Comparison of ENCODE assay signal across 22 cellular contexts in genomic region chr5:65151632-65152031, GRCh38.
DNase-seq lines count a peak whose midpoint lies in the region; ATAC-seq and TF ChIP-seq lines count a peak whose summit lies in the region.
"Had no signal": no experiment of that assay in that cellular context is flagged by ENCODE, and none has a peak within 500 bp of the region (broad histone marks: within the 10 kb centered on the region; RNA-seq: fewer than 3 reads in every experiment).

No MANE protein-coding gene starts in this region.

- no peaks in the 10 kb centered on the region for H3K27me3 ChIP-seq in PC-3 (ENCODE audit: low read length)
- H3K27me3 ChIP-seq: spleen, tibial nerve had no signal

- H3K4me3 ChIP-seq in PC-3 (ENCODE audit: low read length): no peak overlapping the region
- no peak overlapping the region for H3K4me3 ChIP-seq in fibroblast of villous mesenchyme (ENCODE audit: low read depth, low read length)
- H3K4me3 ChIP-seq: lung, psoas muscle, spleen, tibial nerve had no signal

- no peak overlapping the region for H2AFZ ChIP-seq in PC-3 (ENCODE audit: low read length)

- BruUV-seq in PC-3 (replicated peaks; lab: Mats Ljungman, UMichigan): no TSS peak

- H3K9me3 ChIP-seq in PC-3 (ENCODE audit: low read length): no peaks in the 10 kb centered on the region
- H3K9me3 ChIP-seq: psoas muscle, spleen, tibial nerve had no signal

- H3K9me2 ChIP-seq in PC-3 (replicated peaks; ENCODE audit: low read length): no peaks in the 10 kb centered on the region

- H3K27ac ChIP-seq in PC-3 (ENCODE audit: low read length): peak overlapping the region; percentile 76
- H3K27ac ChIP-seq: psoas muscle, spleen, tibial nerve had no signal

- intact Hi-C loops in PC-3 (cut with micrococcal nuclease): no loop called here
- intact Hi-C loops in sciatic nerve (cut with DNase I): no loop called here

- no peak overlapping the region for H3K4me2 ChIP-seq in PC-3 (ENCODE audit: low read length)

- no peaks in the 10 kb centered on the region for H3K36me3 ChIP-seq in PC-3 (ENCODE audit: low read depth, low read length)
- H3K36me3 ChIP-seq: spleen, tibial nerve had no signal

- POLR2A ChIA-PET in PC-3 (lab: Charles Lee; ENCODE audit: unreplicated experiment): no interaction called here

- no peaks in the 10 kb centered on the region for H4K20me1 ChIP-seq in PC-3 (ENCODE audit: low read length)

- TF ChIP-seq CTCF in PC-3 (conservative IDR thresholded peaks at IDR 0.05; ENCODE audit: low read depth, low read length): no peak
- no peak for TF ChIP-seq CTCF in fibroblast of villous mesenchyme (IDR thresholded peaks at IDR 0.05; ENCODE audit: insufficient read depth, low read depth, low read length)

- H3K9ac ChIP-seq in PC-3 (ENCODE audit: low read length): no peak overlapping the region

- H3K4me1 ChIP-seq in PC-3 (ENCODE audit: insufficient read depth, low read length): peaks cover 13% of the 10 kb centered on the region
- H3K4me1 ChIP-seq: psoas muscle, spleen, tibial nerve had no signal

- H3F3A ChIP-seq in PC-3 (ENCODE audit: low read length, unreplicated experiment): no peaks in the 10 kb centered on the region

- ATAC-seq in PC-3 (no peak), sciatic nerve (peak; percentile 89), HG03108 (IDR thresholded peaks at IDR 0.05; ENCODE audit: unreplicated experiment) (no peak)
- ATAC-seq: activated naive CD4-positive, alpha-beta T cell treated with anti-CD3 and anti-CD28 coated beads, Interleukin-2, amount 50 U/mL, for 72 hours; esophagus mucosa; stimulated activated naive CD8-positive, alpha-beta T cell treated with anti-CD3 and anti-CD28 coated beads, Interleukin-15, Interleukin-2, amounts not matched to agents 100 U/mL and 50 U/mL, for 24 hours had no signal

- no peaks in the 10 kb centered on the region for H3K79me2 ChIP-seq in PC-3 (ENCODE audit: low read length)

- CTCF ChIA-PET in PC-3 (lab: Charles Lee): no interaction called here

- DNase-seq in GM03348 (ENCODE audit: low spot score) (peak; percentile 56), PC-3 (no peak), fibroblast of villous mesenchyme (ENCODE audit: low read depth) (peak; percentile 44), sciatic nerve (ENCODE audit: low spot score) (no peak), NCI-H69 (lab: John Stamatoyannopoulos, UW) (no peak), NK-92 (lab: John Stamatoyannopoulos, UW; ENCODE audit: unreplicated experiment) (no peak)
- DNase-seq: activated CD4-positive, alpha-beta T cell treated with anti-CD3 and anti-CD28 coated beads, Interleukin-2, amount 50 U/mL, for 1 hour; effector memory CD4-positive, alpha-beta T cell; head of caudate nucleus; NCI-H1105 treated with DMSO at 0.1 percent for 48 hours; NCI-H2081; NK-92 treated with Interleukin-12 subunit alpha and Interleukin-12 subunit beta, amount 100 ng/mL, for 24 hours; psoas muscle; spleen; stimulated activated CD4-positive, alpha-beta T cell treated with anti-CD3 and anti-CD28 coated beads, Interleukin-4, amount 100 ng/mL, for 1 hour; stimulated activated naive CD8-positive, alpha-beta T cell treated with anti-CD3 and anti-CD28 coated beads, Interleukin-15, Interleukin-2, amounts not matched to agents 100 U/mL and 50 U/mL, for 24 hours; T-helper 2 cell had no signal

Comparison
In these comparisons a context has a peak if more than half of its experiments do, and no peak if none do; other contexts are left out.
1. DNase-seq: peak in GM03348 (single experiment) and fibroblast of villous mesenchyme (single experiment); none in PC-3 (single experiment), sciatic nerve (single experiment), NCI-H69 (single experiment) and NK-92 (single experiment).